In genomic region chr9:126859111-126859510, GRCh38 we compare ENCODE assay signal across 16 cellular contexts. TPM values are rescaled to one million over a fixed set of nuclear protein-coding genes. Genes with fewer than 3 reads are reported as not detected.
DNase-seq lines count a peak whose midpoint lies in the region; ATAC-seq and TF ChIP-seq lines count a peak whose summit lies in the region.
"Had no signal": no experiment of that assay in that cellular context is flagged by ENCODE, and none has a peak within 500 bp of the region (broad histone marks: within the 10 kb centered on the region; RNA-seq: fewer than 3 reads in every experiment).

No MANE protein-coding gene starts in this region.

- H3K4me1 ChIP-seq in Caco-2: no peaks in the 10 kb centered on the region; the same call in 1 of the 2 replicates
- peaks cover 10 to 25% of the 10 kb centered on the region in 2 donors for H3K4me1 ChIP-seq in naive thymus-derived CD4-positive, alpha-beta T cell (ENCODE audit: control insufficient read depth in 2 of 2, insufficient read depth in 2 of 2, low read length in 2 of 2)

- no peak for ATAC-seq in naive thymus-derived CD4-positive, alpha-beta T cell
- ATAC-seq in HG03025 (IDR thresholded peaks at IDR 0.05; ENCODE audit: low FRiP score, unreplicated experiment) (no peak), GM19463 (IDR thresholded peaks at IDR 0.05; ENCODE audit: unreplicated experiment) (no peak)
- ATAC-seq: upper lobe of right lung had no signal

- H3K9me3 ChIP-seq in Caco-2: no peaks in the 10 kb centered on the region
- no peaks in the 10 kb centered on the region for H3K9me3 ChIP-seq in naive thymus-derived CD4-positive, alpha-beta T cell (ENCODE audit: control insufficient read depth in 2 of 3, low read length in 3 of 3)
- H3K9me3 ChIP-seq: ovary, upper lobe of right lung had no signal

- no peak overlapping the region for H3K27ac ChIP-seq in naive thymus-derived CD4-positive, alpha-beta T cell (ENCODE audit: low read depth, low read length)
- H3K27ac ChIP-seq: GM23248, ovary, upper lobe of right lung had no signal

- H3K27me3 Mint-ChIP-seq in T-helper 1 cell treated with Interleukin-12 subunit alpha and Interleukin-12 subunit beta and Interleukin-4 antibody, amounts not matched to agents 30 μg/mL and 1 μg/mL, for 36 hours (ENCODE audit: low read depth): peaks cover 34% of the 10 kb centered on the region
- H3K27me3 Mint-ChIP-seq in Caco-2 (ENCODE audit: insufficient read depth, unreplicated experiment): no peaks in the 10 kb centered on the region
- H3K27me3 Mint-ChIP-seq in activated T-helper 2 cell treated with anti-CD3 and anti-CD28 coated beads, Interferon-gamma antibody, Interleukin-2, Interleukin-4, amounts not matched to agents 10 μg/mL and 5 μg/mL and 100 μg/mL, durations not matched to agents 14 hours and 24 hours and 36 hours (ENCODE audit: low read depth): peaks cover 35% of the 10 kb centered on the region
- peaks cover 0 to 43% (median 7%) of the 10 kb centered on the region in 5 donors for H3K27me3 Mint-ChIP-seq in naive thymus-derived CD4-positive, alpha-beta T cell

- BruUV-seq in Caco-2 (replicated peaks; lab: Mats Ljungman, UMichigan): no TSS peak

- TF ChIP-seq CTCF in Caco-2 (IDR thresholded peaks at IDR 0.05; ENCODE audit: insufficient read depth in 1 of 2, low read depth in 1 of 2, low read length in 1 of 2, severe bottlenecking in 1 of 2, unreplicated experiment in 1 of 2): no peak

- H3K27ac Mint-ChIP-seq in T-helper 1 cell treated with Interleukin-12 subunit alpha and Interleukin-12 subunit beta and Interleukin-4 antibody, amounts not matched to agents 30 μg/mL and 1 μg/mL, for 36 hours: peak overlapping the region; percentile 82
- peak overlapping the region; percentile 75 for H3K27ac Mint-ChIP-seq in Caco-2 (ENCODE audit: unreplicated experiment)
- no peak overlapping the region for H3K27ac Mint-ChIP-seq in activated T-helper 2 cell treated with anti-CD3 and anti-CD28 coated beads, Interferon-gamma antibody, Interleukin-2, Interleukin-4, amounts not matched to agents 10 μg/mL and 5 μg/mL and 100 μg/mL, durations not matched to agents 14 hours and 24 hours and 36 hours
- H3K27ac Mint-ChIP-seq in naive thymus-derived CD4-positive, alpha-beta T cell: peak overlapping the region in 7 of 9 donors; percentile 25 to 78 (median 68)

- CTCF ChIA-PET in Caco-2 (lab: Charles Lee) (interaction anchor here (1.0 kb wide), 1 partner anchor 9 kb away, joined by 3 read pairs; no protein-coding TSS in a partner anchor), HEK293T (lab: Yijun Ruan, JAX) (no interaction called here)
- CTCF ChIA-PET in naive thymus-derived CD4-positive, alpha-beta T cell (lab: Charles Lee): interaction anchor here (0.6 to 1.2 kb wide), 2 partner anchors 12 to 37 kb away, joined by 3 read pairs; no protein-coding TSS in a partner anchor

- intact Hi-C loops in Caco-2 (cut with micrococcal nuclease; ENCODE audit: unreplicated experiment): no loop called here
- intact Hi-C loops in activated T-helper 2 cell treated with anti-CD3 and anti-CD28 coated beads, Interferon-gamma antibody, Interleukin-2, Interleukin-4, amounts not matched to agents 10 μg/mL and 5 μg/mL and 100 μg/mL, durations not matched to agents 14 hours and 24 hours and 36 hours (cut with micrococcal nuclease): no loop called here
- intact Hi-C loops in naive thymus-derived CD4-positive, alpha-beta T cell (cut with micrococcal nuclease): no loop called here

- no peaks in the 10 kb centered on the region for H3K36me3 ChIP-seq in Caco-2 (ENCODE audit: control insufficient read depth, insufficient read depth, low read length)
- no peaks in the 10 kb centered on the region for H3K36me3 ChIP-seq in naive thymus-derived CD4-positive, alpha-beta T cell (ENCODE audit: control insufficient read depth in 2 of 3, insufficient read depth in 3 of 3, low read length in 3 of 3)
- H3K36me3 ChIP-seq: ovary had no signal

- H3K9me3 Mint-ChIP-seq in T-helper 1 cell treated with Interleukin-12 subunit alpha and Interleukin-12 subunit beta and Interleukin-4 antibody, amounts not matched to agents 30 μg/mL and 1 μg/mL, for 36 hours: no peaks in the 10 kb centered on the region
- no peaks in the 10 kb centered on the region for H3K9me3 Mint-ChIP-seq in Caco-2 (ENCODE audit: unreplicated experiment)
- H3K9me3 Mint-ChIP-seq in activated T-helper 2 cell treated with anti-CD3 and anti-CD28 coated beads, Interferon-gamma antibody, Interleukin-2, Interleukin-4, amounts not matched to agents 10 μg/mL and 5 μg/mL and 100 μg/mL, durations not matched to agents 14 hours and 24 hours and 36 hours: no peaks in the 10 kb centered on the region
- H3K9me3 Mint-ChIP-seq in naive thymus-derived CD4-positive, alpha-beta T cell: no peaks in the 10 kb centered on the region

- H3K27me3 ChIP-seq in Caco-2 (replicated peaks; ENCODE audit: control insufficient read depth, insufficient read depth, low read length): no peaks in the 10 kb centered on the region
- no peaks in the 10 kb centered on the region for H3K27me3 ChIP-seq in naive thymus-derived CD4-positive, alpha-beta T cell (ENCODE audit: control insufficient read depth in 2 of 2, insufficient read depth in 2 of 2, low read length in 2 of 2)
- H3K27me3 ChIP-seq: ovary, upper lobe of right lung had no signal

- peak overlapping the region; percentile 82 for H3K4me3 Mint-ChIP-seq in T-helper 1 cell treated with Interleukin-12 subunit alpha and Interleukin-12 subunit beta and Interleukin-4 antibody, amounts not matched to agents 30 μg/mL and 1 μg/mL, for 36 hours
- H3K4me3 Mint-ChIP-seq in Caco-2 (ENCODE audit: unreplicated experiment): peak overlapping the region; percentile 74
- H3K4me3 Mint-ChIP-seq in activated T-helper 2 cell treated with anti-CD3 and anti-CD28 coated beads, Interferon-gamma antibody, Interleukin-2, Interleukin-4, amounts not matched to agents 10 μg/mL and 5 μg/mL and 100 μg/mL, durations not matched to agents 14 hours and 24 hours and 36 hours (ENCODE audit: low read depth): peak overlapping the region; percentile 76
- H3K4me3 Mint-ChIP-seq in naive thymus-derived CD4-positive, alpha-beta T cell: peak overlapping the region; percentile 65 to 92 (median 84)

- H3K4me3 ChIP-seq in Caco-2 (ENCODE audit: low read depth, low read length): no peak overlapping the region
- H3K4me3 ChIP-seq in naive thymus-derived CD4-positive, alpha-beta T cell (ENCODE audit: low read length): no peak overlapping the region

- POLR2A ChIA-PET in Caco-2 (lab: Charles Lee) (no interaction called here), HEK293T (lab: Yijun Ruan, JAX) (interaction anchor here (0.7 to 1.3 kb wide), 4 partner anchors 9 to 273 kb away, joined by 3 to 4 read pairs (median 4); partner anchors contain the start of gene ZBTB43)
- POLR2A ChIA-PET in naive thymus-derived CD4-positive, alpha-beta T cell (lab: Charles Lee): interaction anchor here (0.7 kb wide), 1 partner anchor 124 kb away, joined by 3 read pairs; no protein-coding TSS in a partner anchor

- DNase-seq in T-helper 1 cell (no peak), Caco-2 (no peak), HEK293T (ENCODE audit: extremely low spot score) (no peak)
- no peak for DNase-seq in activated T-helper 2 cell treated with anti-CD3 and anti-CD28 coated beads, Interferon-gamma antibody, Interleukin-2, Interleukin-4, amounts not matched to agents 10 μg/mL and 5 μg/mL and 100 μg/mL, durations not matched to agents 14 hours and 24 hours and 36 hours (ENCODE audit: low spot score)
- DNase-seq in naive thymus-derived CD4-positive, alpha-beta T cell: no peak
- DNase-seq: activated CD4-positive, alpha-beta T cell treated with anti-CD3 and anti-CD28 coated beads, Interleukin-2, amount 50 U/mL, for 1 hour; activated gamma-delta T cell treated with Interleukin-2 at 50 U/mL for 16 hours; GM23248; kidney; NCI-H1048; NK-92 treated with Interleukin-12 subunit alpha and Interleukin-12 subunit beta, amount 100 ng/mL, for 24 hours; ovary; upper lobe of right lung had no signal

- no peaks in the 10 kb centered on the region for H3K36me3 Mint-ChIP-seq in T-helper 1 cell treated with Interleukin-12 subunit alpha and Interleukin-12 subunit beta and Interleukin-4 antibody, amounts not matched to agents 30 μg/mL and 1 μg/mL, for 36 hours (ENCODE audit: low read depth)
- peaks cover under 1% of the 10 kb centered on the region for H3K36me3 Mint-ChIP-seq in Caco-2 (ENCODE audit: insufficient read depth, unreplicated experiment)
- peaks cover 6% of the 10 kb centered on the region for H3K36me3 Mint-ChIP-seq in activated T-helper 2 cell treated with anti-CD3 and anti-CD28 coated beads, Interferon-gamma antibody, Interleukin-2, Interleukin-4, amounts not matched to agents 10 μg/mL and 5 μg/mL and 100 μg/mL, durations not matched to agents 14 hours and 24 hours and 36 hours (ENCODE audit: low read depth)
- H3K36me3 Mint-ChIP-seq in naive thymus-derived CD4-positive, alpha-beta T cell: peaks cover 0 to 4% (median 0%) of the 10 kb centered on the region in 5 donors

- peaks cover 21% of the 10 kb centered on the region for H3K4me1 Mint-ChIP-seq in T-helper 1 cell treated with Interleukin-12 subunit alpha and Interleukin-12 subunit beta and Interleukin-4 antibody, amounts not matched to agents 30 μg/mL and 1 μg/mL, for 36 hours (ENCODE audit: low read depth)
- H3K4me1 Mint-ChIP-seq in Caco-2 (ENCODE audit: low read depth, unreplicated experiment): peaks cover 16% of the 10 kb centered on the region
- H3K4me1 Mint-ChIP-seq in activated T-helper 2 cell treated with anti-CD3 and anti-CD28 coated beads, Interferon-gamma antibody, Interleukin-2, Interleukin-4, amounts not matched to agents 10 μg/mL and 5 μg/mL and 100 μg/mL, durations not matched to agents 14 hours and 24 hours and 36 hours (ENCODE audit: low read depth): peaks cover 18% of the 10 kb centered on the region
- peaks cover 16 to 36% (median 30%) of the 10 kb centered on the region in 7 donors for H3K4me1 Mint-ChIP-seq in naive thymus-derived CD4-positive, alpha-beta T cell

RNA-seq across cellular contexts. Expression of gene ZBTB34, which starts 1.3 kb away (rescaled TPM):
- total RNA-seq in Caco-2 (2022): 16.8 and 17.1 TPM in 2 replicates
- 6.7 and 7.2 TPM in 2 replicates for total RNA-seq in activated T-helper 2 cell treated with anti-CD3 and anti-CD28 coated beads, Interferon-gamma antibody, Interleukin-2, Interleukin-4, amounts not matched to agents 10 μg/mL and 5 μg/mL and 100 μg/mL, durations not matched to agents 14 hours and 24 hours and 36 hours
- 1 to 10 TPM; 5.2 to 9.4 (median 8.8) TPM for total RNA-seq in naive thymus-derived CD4-positive, alpha-beta T cell
- polyA plus RNA-seq in naive thymus-derived CD4-positive, alpha-beta T cell: 1 to 10 TPM in 1 of 2 donors, under 1 TPM in 1; 0.73 to 1.2 TPM

RNA-seq across cellular contexts. Expression of gene ZBTB43, which starts 54.3 kb away (rescaled TPM):
- 17.7 and 18.5 TPM in 2 replicates for total RNA-seq in Caco-2 (2022)
- total RNA-seq in activated T-helper 2 cell treated with anti-CD3 and anti-CD28 coated beads, Interferon-gamma antibody, Interleukin-2, Interleukin-4, amounts not matched to agents 10 μg/mL and 5 μg/mL and 100 μg/mL, durations not matched to agents 14 hours and 24 hours and 36 hours: 16.4 and 22.3 TPM in 2 replicates
- total RNA-seq in naive thymus-derived CD4-positive, alpha-beta T cell: 10 to 100 TPM; 17.8 to 31.4 (median 28.2) TPM
- 1 to 10 TPM; 6.9 to 7.9 TPM for polyA plus RNA-seq in naive thymus-derived CD4-positive, alpha-beta T cell

RNA-seq across cellular contexts. Expression of gene RALGPS1, which starts 55.5 kb away (rescaled TPM):
- total RNA-seq in Caco-2 (2022): 41.5 and 43.9 TPM in 2 replicates
- total RNA-seq in activated T-helper 2 cell treated with anti-CD3 and anti-CD28 coated beads, Interferon-gamma antibody, Interleukin-2, Interleukin-4, amounts not matched to agents 10 μg/mL and 5 μg/mL and 100 μg/mL, durations not matched to agents 14 hours and 24 hours and 36 hours: 2.4 and 3.1 TPM in 2 replicates
- total RNA-seq in naive thymus-derived CD4-positive, alpha-beta T cell: 1 to 10 TPM; 2.6 to 8.3 (median 5.8) TPM
- 1 to 10 TPM; 1.0 to 1.4 TPM for polyA plus RNA-seq in naive thymus-derived CD4-positive, alpha-beta T cell
